1 cellular context compared by ENCODE assay signal in genomic region chr9:78879324-78880100, GRCh38.
TF ChIP-seq lines count a peak whose summit lies in the region.

No MANE protein-coding gene starts in this region.

TF ChIP-seq in SK-N-SH treated with all-trans-retinoic acid at 6 μM for 48 hours, 23 proteins besides CTCF, POLR2A, EP300 and RAD21 (continued from another document):
- TF ChIP-seq, protein P1, sequence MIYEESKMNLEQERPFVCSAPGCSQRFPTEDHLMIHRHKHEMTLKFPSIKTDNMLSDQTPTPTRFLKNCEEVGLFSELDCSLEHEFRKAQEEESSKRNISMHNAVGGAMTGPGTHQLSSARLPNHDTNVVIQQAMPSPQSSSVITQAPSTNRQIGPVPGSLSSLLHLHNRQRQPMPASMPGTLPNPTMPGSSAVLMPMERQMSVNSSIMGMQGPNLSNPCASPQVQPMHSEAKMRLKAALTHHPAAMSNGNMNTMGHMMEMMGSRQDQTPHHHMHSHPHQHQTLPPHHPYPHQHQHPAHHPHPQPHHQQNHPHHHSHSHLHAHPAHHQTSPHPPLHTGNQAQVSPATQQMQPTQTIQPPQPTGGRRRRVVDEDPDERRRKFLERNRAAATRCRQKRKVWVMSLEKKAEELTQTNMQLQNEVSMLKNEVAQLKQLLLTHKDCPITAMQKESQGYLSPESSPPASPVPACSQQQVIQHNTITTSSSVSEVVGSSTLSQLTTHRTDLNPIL (CRISPR knock-in tag; IDR thresholded peaks at IDR 0.05; ENCODE audit: low read depth): no peak
- TF ChIP-seq BACH2 (CRISPR knock-in tag; IDR thresholded peaks at IDR 0.05; ENCODE audit: borderline replicate concordance): no peak
- TF ChIP-seq ZFP3 (CRISPR knock-in tag; IDR thresholded peaks at IDR 0.05): no peak
- TF ChIP-seq, protein P2, sequence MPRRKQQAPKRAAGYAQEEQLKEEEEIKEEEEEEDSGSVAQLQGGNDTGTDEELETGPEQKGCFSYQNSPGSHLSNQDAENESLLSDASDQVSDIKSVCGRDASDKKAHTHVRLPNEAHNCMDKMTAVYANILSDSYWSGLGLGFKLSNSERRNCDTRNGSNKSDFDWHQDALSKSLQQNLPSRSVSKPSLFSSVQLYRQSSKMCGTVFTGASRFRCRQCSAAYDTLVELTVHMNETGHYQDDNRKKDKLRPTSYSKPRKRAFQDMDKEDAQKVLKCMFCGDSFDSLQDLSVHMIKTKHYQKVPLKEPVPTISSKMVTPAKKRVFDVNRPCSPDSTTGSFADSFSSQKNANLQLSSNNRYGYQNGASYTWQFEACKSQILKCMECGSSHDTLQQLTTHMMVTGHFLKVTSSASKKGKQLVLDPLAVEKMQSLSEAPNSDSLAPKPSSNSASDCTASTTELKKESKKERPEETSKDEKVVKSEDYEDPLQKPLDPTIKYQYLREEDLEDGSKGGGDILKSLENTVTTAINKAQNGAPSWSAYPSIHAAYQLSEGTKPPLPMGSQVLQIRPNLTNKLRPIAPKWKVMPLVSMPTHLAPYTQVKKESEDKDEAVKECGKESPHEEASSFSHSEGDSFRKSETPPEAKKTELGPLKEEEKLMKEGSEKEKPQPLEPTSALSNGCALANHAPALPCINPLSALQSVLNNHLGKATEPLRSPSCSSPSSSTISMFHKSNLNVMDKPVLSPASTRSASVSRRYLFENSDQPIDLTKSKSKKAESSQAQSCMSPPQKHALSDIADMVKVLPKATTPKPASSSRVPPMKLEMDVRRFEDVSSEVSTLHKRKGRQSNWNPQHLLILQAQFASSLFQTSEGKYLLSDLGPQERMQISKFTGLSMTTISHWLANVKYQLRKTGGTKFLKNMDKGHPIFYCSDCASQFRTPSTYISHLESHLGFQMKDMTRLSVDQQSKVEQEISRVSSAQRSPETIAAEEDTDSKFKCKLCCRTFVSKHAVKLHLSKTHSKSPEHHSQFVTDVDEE (CRISPR knock-in tag; IDR thresholded peaks at IDR 0.05): no peak
- TF ChIP-seq, protein P3, sequence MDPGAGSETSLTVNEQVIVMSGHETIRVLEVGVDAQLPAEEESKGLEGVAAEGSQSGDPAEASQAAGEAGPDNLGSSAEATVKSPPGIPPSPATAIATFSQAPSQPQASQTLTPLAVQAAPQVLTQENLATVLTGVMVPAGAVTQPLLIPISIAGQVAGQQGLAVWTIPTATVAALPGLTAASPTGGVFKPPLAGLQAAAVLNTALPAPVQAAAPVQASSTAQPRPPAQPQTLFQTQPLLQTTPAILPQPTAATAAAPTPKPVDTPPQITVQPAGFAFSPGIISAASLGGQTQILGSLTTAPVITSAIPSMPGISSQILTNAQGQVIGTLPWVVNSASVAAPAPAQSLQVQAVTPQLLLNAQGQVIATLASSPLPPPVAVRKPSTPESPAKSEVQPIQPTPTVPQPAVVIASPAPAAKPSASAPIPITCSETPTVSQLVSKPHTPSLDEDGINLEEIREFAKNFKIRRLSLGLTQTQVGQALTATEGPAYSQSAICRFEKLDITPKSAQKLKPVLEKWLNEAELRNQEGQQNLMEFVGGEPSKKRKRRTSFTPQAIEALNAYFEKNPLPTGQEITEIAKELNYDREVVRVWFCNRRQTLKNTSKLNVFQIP (CRISPR knock-in tag; IDR thresholded peaks at IDR 0.05; ENCODE audit: borderline replicate concordance, low read depth): no peak
- TF ChIP-seq TOX (CRISPR knock-in tag; IDR thresholded peaks at IDR 0.05; ENCODE audit: borderline replicate concordance): no peak
- no peak for TF ChIP-seq ZC3H10 (CRISPR knock-in tag; IDR thresholded peaks at IDR 0.05)
- no peak for TF ChIP-seq ESRRG (CRISPR knock-in tag; IDR thresholded peaks at IDR 0.05)
- TF ChIP-seq, protein P4, sequence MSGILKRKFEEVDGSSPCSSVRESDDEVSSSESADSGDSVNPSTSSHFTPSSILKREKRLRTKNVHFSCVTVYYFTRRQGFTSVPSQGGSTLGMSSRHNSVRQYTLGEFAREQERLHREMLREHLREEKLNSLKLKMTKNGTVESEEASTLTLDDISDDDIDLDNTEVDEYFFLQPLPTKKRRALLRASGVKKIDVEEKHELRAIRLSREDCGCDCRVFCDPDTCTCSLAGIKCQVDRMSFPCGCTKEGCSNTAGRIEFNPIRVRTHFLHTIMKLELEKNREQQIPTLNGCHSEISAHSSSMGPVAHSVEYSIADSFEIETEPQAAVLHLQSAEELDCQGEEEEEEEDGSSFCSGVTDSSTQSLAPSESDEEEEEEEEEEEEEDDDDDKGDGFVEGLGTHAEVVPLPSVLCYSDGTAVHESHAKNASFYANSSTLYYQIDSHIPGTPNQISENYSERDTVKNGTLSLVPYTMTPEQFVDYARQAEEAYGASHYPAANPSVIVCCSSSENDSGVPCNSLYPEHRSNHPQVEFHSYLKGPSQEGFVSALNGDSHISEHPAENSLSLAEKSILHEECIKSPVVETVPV (CRISPR knock-in tag; IDR thresholded peaks at IDR 0.05): no peak
- no peak for TF ChIP-seq ARNTL (CRISPR knock-in tag; IDR thresholded peaks at IDR 0.05; ENCODE audit: borderline replicate concordance, low read depth)
- TF ChIP-seq ZNF565 (CRISPR knock-in tag; conservative IDR thresholded peaks at IDR 0.05; ENCODE audit: low read depth): no peak
- TF ChIP-seq ZNF8 (CRISPR knock-in tag; IDR thresholded peaks at IDR 0.05): no peak
- no peak for TF ChIP-seq CSDC2 (CRISPR knock-in tag; IDR thresholded peaks at IDR 0.05)
- TF ChIP-seq OSR1 (CRISPR knock-in tag; IDR thresholded peaks at IDR 0.05): no peak
- no peak for TF ChIP-seq ISL1 (CRISPR knock-in tag; IDR thresholded peaks at IDR 0.05)
